ENCODE assay signal across 23 cellular contexts in genomic region chr1:28027660-28028059, GRCh38.
DNase-seq lines count a peak whose midpoint lies in the region; ATAC-seq and TF ChIP-seq lines count a peak whose summit lies in the region.
"Had no signal": no experiment of that assay in that cellular context is flagged by ENCODE, and none has a peak within 500 bp of the region (broad histone marks: within the 10 kb centered on the region; RNA-seq: fewer than 3 reads in every experiment).

No MANE protein-coding gene starts in this region.

- no peak for TF ChIP-seq POLR2A in IMR-90 (IDR thresholded peaks at IDR 0.05; ENCODE audit: low read depth, low read length)

- no peak for TF ChIP-seq EP300 in SK-N-SH (IDR thresholded peaks at IDR 0.05; ENCODE audit: borderline replicate concordance in 1 of 2, low read depth in 1 of 2, low read length in 1 of 2)

- in situ Hi-C loops in IMR-90 (cut with MboI; ENCODE audit: low sequenced_read_pairs) = no loop called here

- H3K79me2 ChIP-seq in SK-N-SH (ENCODE audit: insufficient read depth) (peaks cover 31% of the 10 kb centered on the region), osteoblast (ENCODE audit: insufficient read depth, low read length) (peaks cover under 1% of the 10 kb centered on the region)

- no peaks in the 10 kb centered on the region for H3K4me1 Mint-ChIP-seq in activated T-helper 17 cell treated with anti-CD3 and anti-CD28 coated beads, Interleukin-2, amount 50 U/mL, for 72 hours
- H3K4me1 Mint-ChIP-seq in osteocyte (ENCODE audit: unreplicated experiment) = peaks cover 17% of the 10 kb centered on the region

- H3K27me3 Mint-ChIP-seq in activated T-helper 17 cell treated with anti-CD3 and anti-CD28 coated beads, Interleukin-2, amount 50 U/mL, for 72 hours = no peaks in the 10 kb centered on the region
- no peaks in the 10 kb centered on the region for H3K27me3 Mint-ChIP-seq in osteocyte (ENCODE audit: unreplicated experiment)
- H3K27me3 Mint-ChIP-seq: CD4-positive, alpha-beta memory T cell had no signal

- H3K79me1 ChIP-seq in IMR-90 (ENCODE audit: low read depth in 1 of 2, low read length in 2 of 2) = peaks cover 18 to 34% of the 10 kb centered on the region in 2 experiments

- H3K9me2 ChIP-seq in SK-N-SH = no peaks in the 10 kb centered on the region

- H3K27ac ChIP-seq in SK-N-SH (ENCODE audit: low read depth in 2 of 2, low read length in 1 of 2) (peak overlapping the region; percentile 64 to 81; a peak in 1 of 4 replicates), IMR-90 (ENCODE audit: insufficient read depth, low read length) (no peak overlapping the region), osteoblast (ENCODE audit: low read depth, low read length) (no peak overlapping the region)
- H3K27ac ChIP-seq: 22Rv1, BLaER1, GM23248 had no signal

- H3K56ac ChIP-seq in IMR-90 (ENCODE audit: extremely low read depth, insufficient read depth, low read length) = no peak overlapping the region

- H2AFZ ChIP-seq in SK-N-SH (ENCODE audit: low read depth) = no peak overlapping the region
- H2AFZ ChIP-seq in IMR-90 (replicated peaks; ENCODE audit: low read length, poor library complexity) = no peak overlapping the region
- no peak overlapping the region for H2AFZ ChIP-seq in osteoblast (ENCODE audit: low read length)
- H2AFZ ChIP-seq: GM23248 had no signal

- peaks cover 0 to 17% of the 10 kb centered on the region in 2 experiments; a peak in 2 of 4 replicates for H3K4me1 ChIP-seq in SK-N-SH (ENCODE audit: control insufficient read depth in 1 of 2, insufficient read depth in 2 of 2, low read depth in 1 of 2, low read length in 1 of 2)
- H3K4me1 ChIP-seq in IMR-90 (ENCODE audit: control insufficient read depth, insufficient read depth, low read length) = peaks cover 13% of the 10 kb centered on the region
- peaks cover 14% of the 10 kb centered on the region for H3K4me1 ChIP-seq in osteoblast (ENCODE audit: insufficient read depth, low read length)
- H3K4me1 ChIP-seq: BLaER1 had no signal

- peaks cover 31% of the 10 kb centered on the region for H3F3A ChIP-seq in SK-N-SH (replicated peaks; ENCODE audit: insufficient read depth)

- H4K5ac ChIP-seq in IMR-90 (ENCODE audit: low read depth, low read length) = no peak overlapping the region

- H3K14ac ChIP-seq in IMR-90 (replicated peaks; ENCODE audit: low read depth, low read length) = no peak overlapping the region

- peak overlapping the region; percentile 11; the same call in 1 of the 2 replicates for H3K4ac ChIP-seq in IMR-90 (ENCODE audit: low read depth, low read length)

- no peak overlapping the region for H3K23ac ChIP-seq in IMR-90 (ENCODE audit: low read depth, low read length)

- H3K4me3 ChIP-seq in SK-N-SH (ENCODE audit: low read depth in 2 of 2, low read length in 1 of 2) = no peak overlapping the region
- no peak overlapping the region for H3K4me3 ChIP-seq in IMR-90 (ENCODE audit: insufficient read depth, low read depth, low read length)
- no peak overlapping the region for H3K4me3 ChIP-seq in osteoblast (ENCODE audit: insufficient read depth, low read length)
- H3K4me3 ChIP-seq: BLaER1, GM23248, HAP-1 had no signal

- H3K9ac ChIP-seq in SK-N-SH = no peak overlapping the region
- no peak overlapping the region for H3K9ac ChIP-seq in IMR-90 (ENCODE audit: low read depth, low read length)
- H3K9ac ChIP-seq: BLaER1, GM23248 had no signal

- no peak overlapping the region for H2BK15ac ChIP-seq in IMR-90 (ENCODE audit: low read depth, low read length)

- H2AK5ac ChIP-seq in IMR-90 (ENCODE audit: low read depth, low read length) = no peak overlapping the region

- no peak for TF ChIP-seq CTCF in SK-N-SH (IDR thresholded peaks at IDR 0.05)
- TF ChIP-seq CTCF in IMR-90 (conservative IDR thresholded peaks at IDR 0.05; ENCODE audit: low read depth, low read length) = no peak
- no peak for TF ChIP-seq CTCF in osteocyte (IDR thresholded peaks at IDR 0.05)
- TF ChIP-seq CTCF in osteoblast (IDR thresholded peaks at IDR 0.05; ENCODE audit: extremely low read depth, low read depth, low read length) = no peak

- DNase-seq in SK-N-SH = no peak
- DNase-seq in IMR-90 = no peak
- DNase-seq in osteocyte (ENCODE audit: extremely low spot score, unreplicated experiment) = no peak
- DNase-seq in osteoblast (ENCODE audit: insufficient read length, low spot score, missing footprints) = no peak
- no peak for DNase-seq in nucleus accumbens (lab: John Stamatoyannopoulos, UW)
- DNase-seq: ACHN; Caco-2; CD4-positive, alpha-beta memory T cell; DMS153; GDM1; GM23248; MV-4-11; NCI-H1694 treated with DMSO at 0.1 percent for 48 hours; NCI-H226; NCI-H524; NCI-H774 had no signal

- intact Hi-C loops in IMR-90 (cut with micrococcal nuclease) = no loop called here

- peaks cover under 1 to 6% of the 10 kb centered on the region in 2 experiments for H3K36me3 ChIP-seq in SK-N-SH (replicated peaks in 1 of 2; ENCODE audit: control insufficient read depth in 1 of 2, insufficient read depth in 2 of 2, low read length in 1 of 2)
- H3K36me3 ChIP-seq in IMR-90 (ENCODE audit: control insufficient read depth, insufficient read depth, low read length) = no peaks in the 10 kb centered on the region; the same call in 1 of the 2 replicates
- no peaks in the 10 kb centered on the region for H3K36me3 ChIP-seq in osteoblast (ENCODE audit: insufficient read depth, low read length)

- H3K4me2 ChIP-seq in SK-N-SH (no peak overlapping the region), IMR-90 (ENCODE audit: low read depth, low read length) (no peak overlapping the region), osteoblast (ENCODE audit: insufficient read depth, low read length) (no peak overlapping the region)
- H3K4me2 ChIP-seq: BLaER1 had no signal

- no peak overlapping the region for H4K8ac ChIP-seq in IMR-90 (ENCODE audit: low read depth in 2 of 2, low read length in 2 of 2)

- H3K36me3 Mint-ChIP-seq in activated T-helper 17 cell treated with anti-CD3 and anti-CD28 coated beads, Interleukin-2, amount 50 U/mL, for 72 hours (ENCODE audit: low read depth) = peaks cover 56% of the 10 kb centered on the region
- H3K36me3 Mint-ChIP-seq in osteocyte (ENCODE audit: unreplicated experiment) = peaks cover 3% of the 10 kb centered on the region

- H2BK5ac ChIP-seq in IMR-90 (ENCODE audit: low read depth, low read length, poor library complexity, severe bottlenecking) = peak overlapping the region; percentile 3

- H2BK120ac ChIP-seq in IMR-90 (ENCODE audit: low read depth, low read length) = no peak overlapping the region; the same call in 1 of the 2 replicates

- H4K20me1 ChIP-seq in SK-N-SH (ENCODE audit: insufficient read depth) (no peaks in the 10 kb centered on the region), IMR-90 (ENCODE audit: insufficient read depth, low read length) (no peaks in the 10 kb centered on the region), osteoblast (ENCODE audit: insufficient read depth, low read length) (no peaks in the 10 kb centered on the region)
- H4K20me1 ChIP-seq: BLaER1 had no signal

- no peaks in the 10 kb centered on the region for H3K9me3 ChIP-seq in SK-N-SH
- no peaks in the 10 kb centered on the region for H3K9me3 ChIP-seq in IMR-90 (ENCODE audit: control insufficient read depth, insufficient read depth, low read length)
- H3K9me3 ChIP-seq in osteoblast (ENCODE audit: low read depth, low read length) = no peaks in the 10 kb centered on the region
- H3K9me3 ChIP-seq: BLaER1, Caco-2, HAP-1 had no signal

- no peaks in the 10 kb centered on the region for H3K9me3 Mint-ChIP-seq in activated T-helper 17 cell treated with anti-CD3 and anti-CD28 coated beads, Interleukin-2, amount 50 U/mL, for 72 hours
- no peaks in the 10 kb centered on the region for H3K9me3 Mint-ChIP-seq in osteocyte (ENCODE audit: unreplicated experiment)
- H3K9me3 Mint-ChIP-seq: CD4-positive, alpha-beta memory T cell had no signal

- no peak overlapping the region for H2AK9ac ChIP-seq in IMR-90 (replicated peaks; ENCODE audit: low read depth, low read length, poor library complexity)

- CTCF ChIA-PET in SK-N-SH (lab: Yijun Ruan, JAX) = interaction anchor here (1.1 kb wide), 1 partner anchor 9 kb away, joined by 3 read pairs; no protein-coding TSS in a partner anchor
- CTCF ChIA-PET in IMR-90 (lab: Yijun Ruan, JAX) = interaction anchor here (1.2 kb wide), 1 partner anchor 11 kb away, joined by 3 read pairs; no protein-coding TSS in a partner anchor

- H3K27ac Mint-ChIP-seq in activated T-helper 17 cell treated with anti-CD3 and anti-CD28 coated beads, Interleukin-2, amount 50 U/mL, for 72 hours = peak overlapping the region; percentile 65
- peak overlapping the region; percentile 71 for H3K27ac Mint-ChIP-seq in osteocyte (ENCODE audit: unreplicated experiment)

- dilution Hi-C loops in IMR-90 (cut with HindIII; ENCODE audit: low sequenced_read_pairs, unreplicated experiment) = no loop called here

- H3K9me1 ChIP-seq in IMR-90 (ENCODE audit: insufficient read depth, low read length) = peaks cover 11% of the 10 kb centered on the region

- peak overlapping the region; percentile 38; the same call in 1 of the 2 replicates for H2BK20ac ChIP-seq in IMR-90 (ENCODE audit: low read depth, low read length)

- no peak overlapping the region for H3K18ac ChIP-seq in IMR-90 (ENCODE audit: low read depth, low read length)

- H4K91ac ChIP-seq in IMR-90 (ENCODE audit: insufficient read depth, low read depth, low read length) = no peak overlapping the region

- ATAC-seq in SK-N-SH treated with all-trans-retinoic acid at 6 μM for 48 hours (no peak), IMR-90 (ENCODE audit: low read depth) (no peak), HG03457 (IDR thresholded peaks at IDR 0.05; ENCODE audit: unreplicated experiment) (no peak)
- ATAC-seq in activated T-helper 17 cell treated with anti-CD3 and anti-CD28 coated beads, Interleukin-2, amount 50 U/mL, for 72 hours (replicated peaks) = no peak
- ATAC-seq: Panc1 had no signal

- BruUV-seq in IMR-90 (replicated peaks; lab: Mats Ljungman, UMichigan) = no TSS peak

- H3K27me3 ChIP-seq in SK-N-SH (ENCODE audit: insufficient read depth) (no peaks in the 10 kb centered on the region), IMR-90 (ENCODE audit: control insufficient read depth, insufficient read depth, low read length) (no peaks in the 10 kb centered on the region), osteoblast (ENCODE audit: insufficient read depth, low read length) (no peaks in the 10 kb centered on the region)
- H3K27me3 ChIP-seq: BLaER1 had no signal

- POLR2A ChIA-PET in SK-N-SH (lab: Yijun Ruan, JAX) = no interaction called here
- POLR2A ChIA-PET in IMR-90 (lab: Charles Lee; ENCODE audit: unreplicated experiment) = no interaction called here

- TF ChIP-seq RAD21 in SK-N-SH (IDR thresholded peaks at IDR 0.05; ENCODE audit: low read length) = no peak
- TF ChIP-seq RAD21 in IMR-90 (IDR thresholded peaks at IDR 0.05; ENCODE audit: low read length) = no peak

- H3K4me3 Mint-ChIP-seq in activated T-helper 17 cell treated with anti-CD3 and anti-CD28 coated beads, Interleukin-2, amount 50 U/mL, for 72 hours = no peak overlapping the region
- H3K4me3 Mint-ChIP-seq in osteocyte (ENCODE audit: unreplicated experiment) = no peak overlapping the region
- H3K4me3 Mint-ChIP-seq: CD4-positive, alpha-beta memory T cell had no signal

TF ChIP-seq in IMR-90, 13 proteins besides CTCF, POLR2A, EP300 and RAD21 (continues in another document):
- TF ChIP-seq NFE2L2 (IDR thresholded peaks at IDR 0.05; ENCODE audit: low read depth, low read length) (no peak), RFX5 (IDR thresholded peaks at IDR 0.05; ENCODE audit: low read depth, low read length) (no peak), FOS (IDR thresholded peaks at IDR 0.05; ENCODE audit: low read depth, low read length) (no peak), RCOR1 (IDR thresholded peaks at IDR 0.05; ENCODE audit: insufficient replicate concordance, low read length) (no peak)

Comparison
In these comparisons a context has a peak if more than half of its experiments do, and no peak if none do; other contexts are left out.
1. H3K27ac ChIP-seq: peak in SK-N-SH (2 of 2); none in IMR-90 (single experiment) and osteoblast (single experiment).